18 cellular contexts compared by ENCODE assay signal in genomic region chr2:145685323-145686050, GRCh38.
"Had no signal": no experiment of that assay in that cellular context is flagged by ENCODE, and none has a peak within 500 bp of the region (broad histone marks: within the 10 kb centered on the region; RNA-seq: fewer than 3 reads in every experiment).

No MANE protein-coding gene starts in this region.

- ATAC-seq: activated CD8-positive, alpha-beta memory T cell treated with anti-CD3 and anti-CD28 coated beads, Interleukin-2, amount 10 ng/mL, durations not matched to agents 7 days and 5 days had no signal

- H3K36me3 ChIP-seq: cardiac muscle cell, left ventricle myocardium inferior, sigmoid colon had no signal

- H3K4me3 ChIP-seq: cardiac muscle cell, coronary artery, left ventricle myocardium inferior, sigmoid colon had no signal

- DNase-seq: activated CD4-positive, alpha-beta T cell treated with anti-CD3 and anti-CD28 coated beads, Interleukin-2, amount 50 U/mL, for 4 hours; activated CD4-positive, CD25-positive, alpha-beta regulatory T cell treated with anti-CD3 and anti-CD28 coated beads, Interleukin-2, amount 50 U/mL, for 72 hours; activated CD8-positive, alpha-beta memory T cell treated with anti-CD3 and anti-CD28 coated beads, Interleukin-2, amount 10 ng/mL, durations not matched to agents 7 days and 5 days; activated effector memory CD4-positive, alpha-beta T cell treated with anti-CD3 and anti-CD28 coated beads, Interleukin-2, amount 50 U/mL, for 16 hours; activated T-cell treated with anti-CD3 and anti-CD28 coated beads, Interleukin-2, amount 50 U/mL, for 24 hours; effector CD4-positive, alpha-beta T cell; foreskin melanocyte; head of caudate nucleus; kidney; left ventricle myocardium inferior; sigmoid colon; stimulated activated CD4-positive, alpha-beta T cell treated with anti-CD3 and anti-CD28 coated beads, Interleukin-2, amount 100 ng/mL, for 48 hours; stimulated activated naive CD4-positive, alpha-beta T cell treated with Interleukin-2 at 50 U/mL for 16 hours; T-helper 9 cell; trophoblast cell had no signal

- H3K27ac ChIP-seq: cardiac muscle cell, coronary artery, left ventricle myocardium inferior, sigmoid colon had no signal

- H3K4me1 ChIP-seq: left ventricle myocardium inferior, sigmoid colon had no signal

- H3K27me3 ChIP-seq: cardiac muscle cell, sigmoid colon had no signal

- H3K27me3 Mint-ChIP-seq: activated CD8-positive, alpha-beta memory T cell treated with anti-CD3 and anti-CD28 coated beads, Interleukin-2, amount 10 ng/mL, durations not matched to agents 7 days and 5 days; activated naive CD8-positive, alpha-beta T cell; activated T-cell treated with anti-CD3 and anti-CD28 coated beads, Interleukin-2, amount 50 U/mL, for 24 hours had no signal

- H3K4me3 Mint-ChIP-seq: activated CD8-positive, alpha-beta memory T cell treated with anti-CD3 and anti-CD28 coated beads, Interleukin-2, amount 10 ng/mL, durations not matched to agents 7 days and 5 days; activated naive CD8-positive, alpha-beta T cell; activated T-cell treated with anti-CD3 and anti-CD28 coated beads, Interleukin-2, amount 50 U/mL, for 24 hours had no signal

- H3K36me3 Mint-ChIP-seq: activated CD8-positive, alpha-beta memory T cell treated with anti-CD3 and anti-CD28 coated beads, Interleukin-2, amount 10 ng/mL, durations not matched to agents 7 days and 5 days; activated naive CD8-positive, alpha-beta T cell had no signal

- H3K27ac Mint-ChIP-seq: activated CD8-positive, alpha-beta memory T cell treated with anti-CD3 and anti-CD28 coated beads, Interleukin-2, amount 10 ng/mL, durations not matched to agents 7 days and 5 days; activated naive CD8-positive, alpha-beta T cell; activated T-cell treated with anti-CD3 and anti-CD28 coated beads, Interleukin-2, amount 50 U/mL, for 24 hours had no signal

- H3K4me1 Mint-ChIP-seq: activated CD8-positive, alpha-beta memory T cell treated with anti-CD3 and anti-CD28 coated beads, Interleukin-2, amount 10 ng/mL, durations not matched to agents 7 days and 5 days had no signal

- H3K9me3 ChIP-seq: sigmoid colon had no signal
